Comparison of ENCODE assay signal across 8 cellular contexts in the genomic region with DNA sequence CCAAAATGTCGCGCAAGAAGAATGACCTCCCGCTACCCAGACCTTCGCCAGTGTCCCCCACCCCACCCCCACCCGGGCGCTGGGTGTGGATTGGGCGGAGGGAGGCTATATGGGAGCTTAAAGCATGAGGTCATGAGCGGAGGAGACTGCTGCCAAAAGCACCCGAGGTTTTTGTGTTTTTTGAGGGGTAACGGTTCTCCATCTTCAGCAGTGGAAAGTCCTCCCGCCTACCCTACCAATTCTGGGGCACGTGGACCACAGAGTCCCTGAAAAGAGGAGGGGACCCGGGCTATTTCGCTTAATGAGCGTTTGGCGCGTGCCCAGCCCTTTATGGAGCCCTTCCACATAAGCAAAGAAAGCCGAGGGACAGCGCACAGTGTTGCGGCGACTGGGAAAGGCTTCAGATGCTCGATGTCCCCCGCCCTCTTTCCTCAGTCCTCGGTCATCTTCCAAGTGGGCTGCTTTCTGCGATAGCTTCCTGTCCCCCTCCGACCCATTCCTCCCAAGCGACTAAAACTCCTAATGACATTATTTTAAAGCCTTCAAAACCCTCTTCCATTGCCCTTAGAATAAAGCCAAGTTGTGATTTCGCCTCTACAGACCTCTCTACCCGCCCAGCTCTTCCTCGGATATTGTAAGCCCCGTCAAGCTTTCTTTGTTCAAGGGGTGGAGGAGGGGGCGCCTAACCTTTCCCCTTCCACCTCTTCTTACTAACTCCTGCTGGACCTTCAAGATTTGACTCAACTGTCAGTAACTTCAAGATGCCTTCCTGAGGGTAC. TPM values are rescaled to one million over a fixed set of nuclear protein-coding genes. Genes with fewer than 3 reads are reported as not detected.
A peak's percentile ranks its signal among the peaks of the same experiment; 100 is the strongest.
DNase-seq lines count a peak whose midpoint lies in the region; ATAC-seq and TF ChIP-seq lines count a peak whose summit lies in the region.

No MANE protein-coding gene starts in this region.

- in situ Hi-C loops in transverse colon (cut with MboI; ENCODE audit: low pct_ligation_motif_present in 1 of 4, low pct_unique_long_range_greater_than_20kb in 1 of 4, low sequenced_read_pairs in 3 of 4), result no loop called here

- H3K27me3 ChIP-seq in NT2/D1 (ENCODE audit: insufficient read depth, insufficient read length), result no peaks in the 10 kb centered on the region
- no peaks in the 10 kb centered on the region for H3K27me3 ChIP-seq in lung (ENCODE audit: control insufficient read depth, insufficient read depth)
- H3K27me3 ChIP-seq in transverse colon, result no peaks in the 10 kb centered on the region

- peak overlapping the region; percentile 99 for H3K9ac ChIP-seq in NT2/D1 (ENCODE audit: insufficient read length, low read depth)

- no peaks in the 10 kb centered on the region for H3K4me1 ChIP-seq in NT2/D1 (ENCODE audit: insufficient read depth, insufficient read length)
- peaks cover 0 to 3% of the 10 kb centered on the region in 2 donors for H3K4me1 ChIP-seq in lung (ENCODE audit: control insufficient read depth in 2 of 2, insufficient read depth in 2 of 2, low read length in 2 of 2)
- H3K4me1 ChIP-seq in transverse colon, result peaks cover 3 to 40% (median 28%) of the 10 kb centered on the region in 4 donors

- no peak for TF ChIP-seq CTCF in coronary artery (IDR thresholded peaks at IDR 0.05)
- TF ChIP-seq CTCF in lung (IDR thresholded peaks at IDR 0.05; ENCODE audit: control extremely low read depth, extremely low read depth), result no peak
- TF ChIP-seq CTCF in transverse colon (IDR thresholded peaks at IDR 0.05), result no peak

- peaks cover 11% of the 10 kb centered on the region for H3K27me3 Mint-ChIP-seq in activated CD4-positive, alpha-beta T cell treated with anti-CD3 and anti-CD28 coated beads, Interleukin-2, amount 10 ng/mL, durations not matched to agents 24 days and 14 days

- no peak for ATAC-seq in lung (ENCODE audit: insufficient read depth, low FRiP score)

- peaks cover 28% of the 10 kb centered on the region for H3K4me1 Mint-ChIP-seq in activated CD4-positive, alpha-beta T cell treated with anti-CD3 and anti-CD28 coated beads, Interleukin-2, amount 10 ng/mL, durations not matched to agents 24 days and 14 days

- peak overlapping the region; percentile 99 for H3K4me3 Mint-ChIP-seq in activated CD4-positive, alpha-beta T cell treated with anti-CD3 and anti-CD28 coated beads, Interleukin-2, amount 10 ng/mL, durations not matched to agents 24 days and 14 days

- WGBS in lung, 2 donors, result 3 to 5% methylated on average over 32 of the region's 32 CpGs
- WGBS in transverse colon (ENCODE audit: low coverage in 1 of 2), 2 donors, result 5 to 8% methylated on average over 4 to 32 of the region's 32 CpGs

- H3K9me3 ChIP-seq in NT2/D1 (ENCODE audit: insufficient read depth, low read length) (no peaks in the 10 kb centered on the region), lung (ENCODE audit: control insufficient read depth in 2 of 2, insufficient read depth in 1 of 2, low read length in 1 of 2) (no peaks in the 10 kb centered on the region), transverse colon (no peaks in the 10 kb centered on the region)

- TF ChIP-seq POLR2A in transverse colon (IDR thresholded peaks at IDR 0.05), result peak; percentile 15

- H3K4me3 ChIP-seq in NT2/D1 (ENCODE audit: insufficient read length, low read depth) (peak overlapping the region; percentile 83), coronary artery (peak overlapping the region; percentile 82), lung (peak overlapping the region; percentile 35), transverse colon (peak overlapping the region; percentile 28 to 67 (median 58))

- TF ChIP-seq EP300 in transverse colon (IDR thresholded peaks at IDR 0.05; ENCODE audit: low read depth), result no peak

- H3K36me3 ChIP-seq in NT2/D1 (ENCODE audit: insufficient read depth, insufficient read length, low read length) (no peaks in the 10 kb centered on the region), lung (ENCODE audit: control insufficient read depth in 2 of 2, insufficient read depth in 2 of 2, low read length in 2 of 2) (no peaks in the 10 kb centered on the region), transverse colon (no peaks in the 10 kb centered on the region)

- DNase-seq in activated CD4-positive, alpha-beta T cell treated with anti-CD3 and anti-CD28 coated beads, Interleukin-2, amount 10 ng/mL, durations not matched to agents 24 days and 14 days, result peak; percentile 74
- DNase-seq in activated CD4-positive, alpha-beta T cell treated with anti-CD3 and anti-CD28 coated beads for 1 hour, result no peak
- no peak for DNase-seq in NT2/D1 (ENCODE audit: low read depth, low spot score)
- no peak for DNase-seq in coronary artery (ENCODE audit: low spot score)
- no peak for DNase-seq in lung (ENCODE audit: low spot score)
- peak; percentile 66 for DNase-seq in transverse colon
- no peak for DNase-seq in NCI-H187 treated with DMSO at 0.1 percent for 48 hours (lab: John Stamatoyannopoulos, UW)
- DNase-seq in NCI-H1694 treated with DMSO at 0.1 percent for 48 hours (lab: John Stamatoyannopoulos, UW), result no peak

- H3K36me3 Mint-ChIP-seq in activated CD4-positive, alpha-beta T cell treated with anti-CD3 and anti-CD28 coated beads, Interleukin-2, amount 10 ng/mL, durations not matched to agents 24 days and 14 days (ENCODE audit: low read depth), result peaks cover 8% of the 10 kb centered on the region

- no peaks in the 10 kb centered on the region for H3K9me3 Mint-ChIP-seq in activated CD4-positive, alpha-beta T cell treated with anti-CD3 and anti-CD28 coated beads, Interleukin-2, amount 10 ng/mL, durations not matched to agents 24 days and 14 days

- H3K27ac ChIP-seq in coronary artery (peak overlapping the region in 1 of 2 donors; percentile 92), lung (ENCODE audit: low read depth in 1 of 2, low read length in 1 of 2) (peak overlapping the region; percentile 35 to 42), transverse colon (peak overlapping the region; percentile 89 to 98 (median 93))

- H3K27ac Mint-ChIP-seq in activated CD4-positive, alpha-beta T cell treated with anti-CD3 and anti-CD28 coated beads, Interleukin-2, amount 10 ng/mL, durations not matched to agents 24 days and 14 days, result peak overlapping the region; percentile 73

- intact Hi-C loops in activated CD4-positive, alpha-beta T cell treated with anti-CD3 and anti-CD28 coated beads, Interleukin-2, amount 10 ng/mL, durations not matched to agents 24 days and 14 days (cut with micrococcal nuclease), result loop anchor here (1.0 to 10.0 kb wide), 6 partner anchors 64 to 718 kb away; partner anchors contain the start of genes MRPS10, SRF and TBCC
- intact Hi-C loops in transverse colon (cut with DNase I; ENCODE audit: low total_unique reads), result no loop called here

RNA-seq across cellular contexts. Expression of gene TRERF1, which starts 2.1 kb away (rescaled TPM):
- 37.0 and 37.3 TPM in 2 replicates for total RNA-seq in activated CD4-positive, alpha-beta T cell treated with anti-CD3 and anti-CD28 coated beads, Interleukin-2, amount 10 ng/mL, durations not matched to agents 24 days and 14 days
- total RNA-seq in lung, result 10 to 100 TPM in 1 of 2 donors, 1 to 10 TPM in 1; 4.8 to 10.4 TPM
- polyA plus RNA-seq in lung, result 1 to 10 TPM; 1.2 to 1.8 TPM
- 1 to 10 TPM; 2.5 to 8.0 (median 3.4) TPM for total RNA-seq in transverse colon

Comparison
In these comparisons a context has a peak if more than half of its experiments do, and no peak if none do; other contexts are left out.
1. DNase-seq: peak in activated CD4-positive, alpha-beta T cell treated with anti-CD3 and anti-CD28 coated beads, Interleukin-2, amount 10 ng/mL, durations not matched to agents 24 days and 14 days (single experiment) and transverse colon (single experiment); none in activated CD4-positive, alpha-beta T cell treated with anti-CD3 and anti-CD28 coated beads for 1 hour (single experiment), NT2/D1 (single experiment), coronary artery (single experiment), lung (single experiment), NCI-H187 treated with DMSO at 0.1 percent for 48 hours (single experiment) and NCI-H1694 treated with DMSO at 0.1 percent for 48 hours (single experiment).
2. Peak in every context shown above with its lines, with median percentiles within 50 percentile points of each other: H3K4me3 ChIP-seq.